Comparison of ENCODE assay signal across 9 cellular contexts in genomic region chr6:25878721-25879322, GRCh38. TPM values are rescaled to one million over a fixed set of nuclear protein-coding genes. Genes with fewer than 3 reads are reported as not detected.
"Had no signal": no experiment of that assay in that cellular context is flagged by ENCODE, and none has a peak within 500 bp of the region (broad histone marks: within the 10 kb centered on the region; RNA-seq: fewer than 3 reads in every experiment).

No MANE protein-coding gene starts in this region.

- ATAC-seq: HepG2 had no signal

- DNase-seq: IMR-90, KBM-7, KG1 had no signal

- FAIRE-seq: HepG2, HTR-8/SVneo had no signal

- H3K27ac ChIP-seq: HL-60 had no signal

RNA-seq across cellular contexts. Expression of gene SLC17A3, which starts 4.8 kb away (rescaled TPM):
- total RNA-seq: HT-29, HT1080, IMR-90 had no signal
- polyA plus RNA-seq: IgD-negative memory B cell, IMR-90 had no signal

RNA-seq across cellular contexts. Expression of gene SLC17A1, which starts 47.0 kb away (rescaled TPM):
- total RNA-seq: HT-29, HT1080, IMR-90 had no signal
- polyA plus RNA-seq: IgD-negative memory B cell, IMR-90 had no signal

RNA-seq across cellular contexts. Expression of gene SLC17A2, which starts 51.7 kb away (rescaled TPM):
- total RNA-seq: HT-29, HT1080, IMR-90 had no signal
- polyA plus RNA-seq: IgD-negative memory B cell, IMR-90 had no signal
